In the genomic region with DNA sequence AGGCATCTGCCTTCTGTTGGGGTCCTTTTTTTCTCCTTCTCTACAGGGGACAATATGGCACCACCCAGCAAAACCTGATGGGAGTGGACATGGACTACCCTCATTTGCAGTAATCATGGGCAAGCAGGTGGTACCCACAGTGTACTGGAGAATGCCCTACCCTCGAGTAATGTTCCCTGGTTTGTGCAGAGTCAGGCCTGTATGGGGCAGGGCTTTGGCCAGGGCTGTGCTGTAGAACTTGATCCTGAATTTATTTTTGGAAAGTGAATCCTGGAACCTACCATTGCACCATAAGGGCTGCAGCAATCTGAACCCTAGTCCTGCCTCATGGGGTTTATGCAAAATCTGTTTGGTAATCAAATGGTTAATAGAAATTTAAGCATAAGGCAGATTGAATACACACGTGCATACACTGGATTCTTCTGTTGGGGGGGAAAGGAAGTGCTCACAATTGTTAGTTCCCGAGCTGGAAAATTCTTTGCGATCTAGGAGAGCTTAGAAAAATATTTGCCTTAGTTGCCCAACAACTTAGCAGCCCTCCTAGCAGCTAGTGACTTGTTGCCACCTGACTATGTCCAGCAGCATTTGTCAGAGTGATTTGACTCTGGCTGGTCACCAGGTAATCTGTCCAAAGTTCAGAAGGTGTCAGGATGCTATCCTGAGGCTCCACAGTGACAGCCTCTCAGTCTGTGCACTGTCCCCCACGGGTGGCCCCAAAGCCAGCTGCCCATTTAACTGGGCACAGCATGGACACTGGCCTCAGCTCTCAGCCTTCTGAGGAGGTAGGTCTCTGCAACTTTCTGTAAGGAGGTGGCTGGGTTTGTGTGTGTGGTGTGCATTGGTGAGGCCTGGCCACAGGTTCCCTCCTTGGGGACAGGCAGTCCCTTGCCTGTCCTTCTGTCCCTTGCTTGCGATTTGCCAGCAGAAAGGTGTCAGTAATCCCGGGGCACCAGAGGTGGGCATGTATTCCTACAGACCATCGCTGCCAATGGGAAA, we compare ENCODE assay signal across 1 cellular context.
TF ChIP-seq lines count a peak whose summit lies in the region.

No MANE protein-coding gene starts in this region.

TF ChIP-seq in HepG2, 621 proteins besides CTCF, POLR2A, EP300 and RAD21 (continued from another document and continues in another):
- TF ChIP-seq, protein P1, sequence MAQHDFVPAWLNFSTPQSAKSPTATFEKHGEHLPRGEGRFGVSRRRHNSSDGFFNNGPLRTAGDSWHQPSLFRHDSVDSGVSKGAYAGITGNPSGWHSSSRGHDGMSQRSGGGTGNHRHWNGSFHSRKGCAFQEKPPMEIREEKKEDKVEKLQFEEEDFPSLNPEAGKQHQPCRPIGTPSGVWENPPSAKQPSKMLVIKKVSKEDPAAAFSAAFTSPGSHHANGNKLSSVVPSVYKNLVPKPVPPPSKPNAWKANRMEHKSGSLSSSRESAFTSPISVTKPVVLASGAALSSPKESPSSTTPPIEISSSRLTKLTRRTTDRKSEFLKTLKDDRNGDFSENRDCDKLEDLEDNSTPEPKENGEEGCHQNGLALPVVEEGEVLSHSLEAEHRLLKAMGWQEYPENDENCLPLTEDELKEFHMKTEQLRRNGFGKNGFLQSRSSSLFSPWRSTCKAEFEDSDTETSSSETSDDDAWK (CRISPR knock-in tag; IDR thresholded peaks at IDR 0.05): no peak
- TF ChIP-seq NR2F1 (CRISPR knock-in tag; IDR thresholded peaks at IDR 0.05) (no peak), ZC3H13 (CRISPR knock-in tag; IDR thresholded peaks at IDR 0.05) (no peak), ZNF432 (CRISPR knock-in tag; IDR thresholded peaks at IDR 0.05; ENCODE audit: borderline replicate concordance) (no peak), GZF1 (CRISPR knock-in tag; IDR thresholded peaks at IDR 0.05) (0 out of 2 replicates have a peak, but pooled peaks have one; percentile 45), ZNF292 (CRISPR knock-in tag; IDR thresholded peaks at IDR 0.05; ENCODE audit: borderline replicate concordance, low read depth) (peak; percentile 46; the same call in 1 of the 2 replicates), CBX2 (IDR thresholded peaks at IDR 0.05; ENCODE audit: low read depth, low read length) (no peak), CBX2 (CRISPR knock-in tag; IDR thresholded peaks at IDR 0.05; ENCODE audit: low read depth) (no peak), ADNP (CRISPR knock-in tag; IDR thresholded peaks at IDR 0.05) (no peak), ZNF136 (CRISPR knock-in tag; IDR thresholded peaks at IDR 0.05; ENCODE audit: low read depth) (no peak), FOXJ3 (CRISPR knock-in tag; IDR thresholded peaks at IDR 0.05; ENCODE audit: borderline replicate concordance) (peak; percentile 89; the same call in 1 of the 2 replicates), SMARCE1 (IDR thresholded peaks at IDR 0.05; ENCODE audit: borderline replicate concordance) (no peak), ZNF143 (CRISPR knock-in tag; IDR thresholded peaks at IDR 0.05) (no peak), ZNF746 (CRISPR knock-in tag; IDR thresholded peaks at IDR 0.05) (no peak), ZNF12 (CRISPR knock-in tag; IDR thresholded peaks at IDR 0.05) (peak; percentile 86; the same call in 1 of the 2 replicates), ZNF816 (CRISPR knock-in tag; IDR thresholded peaks at IDR 0.05; ENCODE audit: borderline replicate concordance) (peak; percentile 90), SPEN (CRISPR knock-in tag; IDR thresholded peaks at IDR 0.05; ENCODE audit: low read depth) (peak; percentile 77), ZNF550 (CRISPR knock-in tag; IDR thresholded peaks at IDR 0.05; ENCODE audit: borderline replicate concordance) (no peak), HHEX (CRISPR knock-in tag; IDR thresholded peaks at IDR 0.05) (no peak), TBX2 (CRISPR knock-in tag; IDR thresholded peaks at IDR 0.05; ENCODE audit: borderline replicate concordance) (peak; percentile 84), GATA4 (IDR thresholded peaks at IDR 0.05; ENCODE audit: borderline replicate concordance, low read depth) (no peak), AHR (CRISPR knock-in tag; IDR thresholded peaks at IDR 0.05) (no peak), FOXP1 (IDR thresholded peaks at IDR 0.05) (no peak), FOXP1 (CRISPR knock-in tag; IDR thresholded peaks at IDR 0.05) (peak; percentile 63; the same call in 1 of the 2 replicates), RARA (CRISPR knock-in tag; IDR thresholded peaks at IDR 0.05) (peak; percentile 70), ZNF556 (CRISPR knock-in tag; IDR thresholded peaks at IDR 0.05; ENCODE audit: borderline replicate concordance) (peak; percentile 64; the same call in 1 of the 2 replicates), ATF7 (IDR thresholded peaks at IDR 0.05) (no peak), ATF7 (CRISPR knock-in tag; IDR thresholded peaks at IDR 0.05) (no peak)
- TF ChIP-seq, protein P2, sequence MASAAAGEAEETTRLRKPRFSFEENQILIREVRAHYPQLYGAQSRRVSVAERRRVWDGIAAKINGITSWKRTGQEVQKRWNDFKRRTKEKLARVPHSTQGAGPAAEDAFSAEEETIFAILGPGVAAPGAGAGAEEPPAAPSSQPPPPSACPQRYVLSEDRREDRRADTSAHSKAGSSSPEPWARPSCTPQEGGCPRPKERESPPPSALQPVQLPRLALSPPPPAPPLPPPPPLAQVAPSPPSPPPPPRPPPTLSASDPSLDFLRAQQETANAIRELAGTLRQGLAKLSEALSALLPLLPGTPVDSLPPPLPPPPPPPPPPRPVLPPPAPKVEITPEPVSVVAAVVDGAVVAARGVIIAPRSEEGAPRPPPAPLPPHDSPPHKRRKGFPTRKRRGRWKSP (CRISPR knock-in tag; IDR thresholded peaks at IDR 0.05): peak; percentile 29; the same call in 1 of the 2 replicates
- TF ChIP-seq, protein P3, sequence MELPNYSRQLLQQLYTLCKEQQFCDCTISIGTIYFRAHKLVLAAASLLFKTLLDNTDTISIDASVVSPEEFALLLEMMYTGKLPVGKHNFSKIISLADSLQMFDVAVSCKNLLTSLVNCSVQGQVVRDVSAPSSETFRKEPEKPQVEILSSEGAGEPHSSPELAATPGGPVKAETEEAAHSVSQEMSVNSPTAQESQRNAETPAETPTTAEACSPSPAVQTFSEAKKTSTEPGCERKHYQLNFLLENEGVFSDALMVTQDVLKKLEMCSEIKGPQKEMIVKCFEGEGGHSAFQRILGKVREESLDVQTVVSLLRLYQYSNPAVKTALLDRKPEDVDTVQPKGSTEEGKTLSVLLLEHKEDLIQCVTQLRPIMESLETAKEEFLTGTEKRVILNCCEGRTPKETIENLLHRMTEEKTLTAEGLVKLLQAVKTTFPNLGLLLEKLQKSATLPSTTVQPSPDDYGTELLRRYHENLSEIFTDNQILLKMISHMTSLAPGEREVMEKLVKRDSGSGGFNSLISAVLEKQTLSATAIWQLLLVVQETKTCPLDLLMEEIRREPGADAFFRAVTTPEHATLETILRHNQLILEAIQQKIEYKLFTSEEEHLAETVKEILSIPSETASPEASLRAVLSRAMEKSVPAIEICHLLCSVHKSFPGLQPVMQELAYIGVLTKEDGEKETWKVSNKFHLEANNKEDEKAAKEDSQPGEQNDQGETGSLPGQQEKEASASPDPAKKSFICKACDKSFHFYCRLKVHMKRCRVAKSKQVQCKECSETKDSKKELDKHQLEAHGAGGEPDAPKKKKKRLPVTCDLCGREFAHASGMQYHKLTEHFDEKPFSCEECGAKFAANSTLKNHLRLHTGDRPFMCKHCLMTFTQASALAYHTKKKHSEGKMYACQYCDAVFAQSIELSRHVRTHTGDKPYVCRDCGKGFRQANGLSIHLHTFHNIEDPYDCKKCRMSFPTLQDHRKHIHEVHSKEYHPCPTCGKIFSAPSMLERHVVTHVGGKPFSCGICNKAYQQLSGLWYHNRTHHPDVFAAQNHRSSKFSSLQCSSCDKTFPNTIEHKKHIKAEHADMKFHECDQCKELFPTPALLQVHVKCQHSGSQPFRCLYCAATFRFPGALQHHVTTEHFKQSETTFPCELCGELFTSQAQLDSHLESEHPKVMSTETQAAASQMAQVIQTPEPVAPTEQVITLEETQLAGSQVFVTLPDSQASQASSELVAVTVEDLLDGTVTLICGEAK (IDR thresholded peaks at IDR 0.05): no peak
- TF ChIP-seq, protein P3 (CRISPR knock-in tag; IDR thresholded peaks at IDR 0.05): no peak; the same call in 1 of the 2 replicates
- TF ChIP-seq, protein P4, sequence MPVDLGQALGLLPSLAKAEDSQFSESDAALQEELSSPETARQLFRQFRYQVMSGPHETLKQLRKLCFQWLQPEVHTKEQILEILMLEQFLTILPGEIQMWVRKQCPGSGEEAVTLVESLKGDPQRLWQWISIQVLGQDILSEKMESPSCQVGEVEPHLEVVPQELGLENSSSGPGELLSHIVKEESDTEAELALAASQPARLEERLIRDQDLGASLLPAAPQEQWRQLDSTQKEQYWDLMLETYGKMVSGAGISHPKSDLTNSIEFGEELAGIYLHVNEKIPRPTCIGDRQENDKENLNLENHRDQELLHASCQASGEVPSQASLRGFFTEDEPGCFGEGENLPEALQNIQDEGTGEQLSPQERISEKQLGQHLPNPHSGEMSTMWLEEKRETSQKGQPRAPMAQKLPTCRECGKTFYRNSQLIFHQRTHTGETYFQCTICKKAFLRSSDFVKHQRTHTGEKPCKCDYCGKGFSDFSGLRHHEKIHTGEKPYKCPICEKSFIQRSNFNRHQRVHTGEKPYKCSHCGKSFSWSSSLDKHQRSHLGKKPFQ (CRISPR knock-in tag; IDR thresholded peaks at IDR 0.05; ENCODE audit: insufficient replicate concordance): no peak
- TF ChIP-seq, protein P5, sequence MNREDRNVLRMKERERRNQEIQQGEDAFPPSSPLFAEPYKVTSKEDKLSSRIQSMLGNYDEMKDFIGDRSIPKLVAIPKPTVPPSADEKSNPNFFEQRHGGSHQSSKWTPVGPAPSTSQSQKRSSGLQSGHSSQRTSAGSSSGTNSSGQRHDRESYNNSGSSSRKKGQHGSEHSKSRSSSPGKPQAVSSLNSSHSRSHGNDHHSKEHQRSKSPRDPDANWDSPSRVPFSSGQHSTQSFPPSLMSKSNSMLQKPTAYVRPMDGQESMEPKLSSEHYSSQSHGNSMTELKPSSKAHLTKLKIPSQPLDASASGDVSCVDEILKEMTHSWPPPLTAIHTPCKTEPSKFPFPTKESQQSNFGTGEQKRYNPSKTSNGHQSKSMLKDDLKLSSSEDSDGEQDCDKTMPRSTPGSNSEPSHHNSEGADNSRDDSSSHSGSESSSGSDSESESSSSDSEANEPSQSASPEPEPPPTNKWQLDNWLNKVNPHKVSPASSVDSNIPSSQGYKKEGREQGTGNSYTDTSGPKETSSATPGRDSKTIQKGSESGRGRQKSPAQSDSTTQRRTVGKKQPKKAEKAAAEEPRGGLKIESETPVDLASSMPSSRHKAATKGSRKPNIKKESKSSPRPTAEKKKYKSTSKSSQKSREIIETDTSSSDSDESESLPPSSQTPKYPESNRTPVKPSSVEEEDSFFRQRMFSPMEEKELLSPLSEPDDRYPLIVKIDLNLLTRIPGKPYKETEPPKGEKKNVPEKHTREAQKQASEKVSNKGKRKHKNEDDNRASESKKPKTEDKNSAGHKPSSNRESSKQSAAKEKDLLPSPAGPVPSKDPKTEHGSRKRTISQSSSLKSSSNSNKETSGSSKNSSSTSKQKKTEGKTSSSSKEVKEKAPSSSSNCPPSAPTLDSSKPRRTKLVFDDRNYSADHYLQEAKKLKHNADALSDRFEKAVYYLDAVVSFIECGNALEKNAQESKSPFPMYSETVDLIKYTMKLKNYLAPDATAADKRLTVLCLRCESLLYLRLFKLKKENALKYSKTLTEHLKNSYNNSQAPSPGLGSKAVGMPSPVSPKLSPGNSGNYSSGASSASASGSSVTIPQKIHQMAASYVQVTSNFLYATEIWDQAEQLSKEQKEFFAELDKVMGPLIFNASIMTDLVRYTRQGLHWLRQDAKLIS (CRISPR knock-in tag; IDR thresholded peaks at IDR 0.05): 0 out of 2 replicates have a peak, but pooled peaks have one; percentile 51
- TF ChIP-seq, protein P6, sequence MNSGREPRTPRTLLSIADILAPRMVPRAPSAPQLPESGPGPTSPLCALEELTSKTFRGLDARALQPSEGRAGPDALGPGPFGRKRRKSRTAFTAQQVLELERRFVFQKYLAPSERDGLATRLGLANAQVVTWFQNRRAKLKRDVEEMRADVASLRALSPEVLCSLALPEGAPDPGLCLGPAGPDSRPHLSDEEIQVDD (CRISPR knock-in tag; IDR thresholded peaks at IDR 0.05; ENCODE audit: borderline replicate concordance): no peak
